1 cellular context compared by ENCODE assay signal in genomic region chr7:66039094-66039493, GRCh38.
TF ChIP-seq lines count a peak whose summit lies in the region.

No MANE protein-coding gene starts in this region.

TF ChIP-seq in HepG2, 621 proteins besides CTCF, POLR2A, EP300 and RAD21 (continued from another document):
- TF ChIP-seq ZFP41 (CRISPR knock-in tag; IDR thresholded peaks at IDR 0.05; ENCODE audit: borderline replicate concordance) (no peak), HDAC1 (CRISPR knock-in tag; IDR thresholded peaks at IDR 0.05) (no peak), ZNF597 (CRISPR knock-in tag; IDR thresholded peaks at IDR 0.05) (no peak), ISX (CRISPR knock-in tag; conservative IDR thresholded peaks at IDR 0.05) (no peak), HINFP (CRISPR knock-in tag; IDR thresholded peaks at IDR 0.05; ENCODE audit: low read depth) (no peak), ZNF430 (CRISPR knock-in tag; IDR thresholded peaks at IDR 0.05) (no peak), BRD4 (CRISPR knock-in tag; IDR thresholded peaks at IDR 0.05) (no peak), GABPB1 (CRISPR knock-in tag; IDR thresholded peaks at IDR 0.05) (no peak), ZC3H4 (CRISPR knock-in tag; IDR thresholded peaks at IDR 0.05; ENCODE audit: borderline replicate concordance) (no peak), PLRG1 (conservative IDR thresholded peaks at IDR 0.05) (no peak), FLYWCH1 (CRISPR knock-in tag; IDR thresholded peaks at IDR 0.05) (no peak), MBD4 (IDR thresholded peaks at IDR 0.05; ENCODE audit: borderline replicate concordance, low read length) (no peak), ZNF740 (CRISPR knock-in tag; IDR thresholded peaks at IDR 0.05) (no peak), SMAD9 (CRISPR knock-in tag; IDR thresholded peaks at IDR 0.05) (no peak), NR3C1 (CRISPR knock-in tag; IDR thresholded peaks at IDR 0.05) (no peak), ZNF788 (CRISPR knock-in tag; IDR thresholded peaks at IDR 0.05; ENCODE audit: borderline replicate concordance) (no peak), ZNF660 (CRISPR knock-in tag; IDR thresholded peaks at IDR 0.05; ENCODE audit: borderline replicate concordance, low read depth) (no peak)
